Comparison of ENCODE assay signal across 1 cellular context in genomic region chr11:9203715-9204311, GRCh38.
TF ChIP-seq lines count a peak whose summit lies in the region.

No MANE protein-coding gene starts in this region.

TF ChIP-seq in SK-N-SH treated with all-trans-retinoic acid at 6 μM for 48 hours, 23 proteins besides CTCF, POLR2A, EP300 and RAD21 (continued from another document):
- TF ChIP-seq TCF4 (CRISPR knock-in tag; IDR thresholded peaks at IDR 0.05; ENCODE audit: borderline replicate concordance) (no peak), ZNF8 (CRISPR knock-in tag; IDR thresholded peaks at IDR 0.05) (no peak)
